In the genomic region with DNA sequence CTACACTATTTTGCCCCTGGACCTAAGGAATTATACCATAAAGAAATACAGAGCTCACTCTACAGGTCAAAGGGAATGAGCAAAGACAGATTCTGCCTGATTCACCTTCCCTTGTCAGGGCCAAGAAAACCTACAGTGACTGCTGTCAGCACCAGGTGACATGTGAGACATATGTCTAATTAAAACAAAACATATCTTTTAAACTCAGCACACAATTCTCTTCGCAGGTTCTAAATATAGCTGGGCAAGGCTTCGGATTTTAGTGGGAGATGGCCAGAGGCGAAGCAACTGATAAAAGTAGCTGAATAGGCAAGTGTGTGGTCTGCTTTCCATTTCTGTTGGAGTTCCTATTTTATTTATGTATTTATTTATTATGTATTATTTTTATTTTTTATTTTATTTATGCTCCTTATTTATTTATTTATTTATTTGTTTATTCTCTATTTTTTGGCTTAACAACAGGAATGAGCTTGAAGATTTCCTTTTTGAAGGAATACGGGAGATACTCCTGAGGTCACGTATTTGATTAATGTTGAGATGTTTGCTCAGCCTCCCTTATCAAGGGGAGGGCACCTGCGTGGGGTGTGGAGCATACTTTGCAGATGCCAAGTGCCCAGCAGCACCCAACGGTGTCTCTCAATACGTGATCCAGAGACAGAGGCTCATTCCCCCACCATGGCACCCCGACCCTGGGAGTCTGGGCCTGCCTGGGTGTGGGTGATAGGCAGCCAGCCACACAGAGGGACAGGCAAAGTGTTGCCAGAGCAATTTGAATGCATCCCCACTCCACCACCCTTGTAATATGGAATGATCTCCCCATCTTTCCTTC, we compare ENCODE assay signal across 17 cellular contexts.
A peak's percentile ranks its signal among the peaks of the same experiment; 100 is the strongest.
DNase-seq lines count a peak whose midpoint lies in the region; ATAC-seq and TF ChIP-seq lines count a peak whose summit lies in the region.
"Had no signal": no experiment of that assay in that cellular context is flagged by ENCODE, and none has a peak within 500 bp of the region (broad histone marks: within the 10 kb centered on the region; RNA-seq: fewer than 3 reads in every experiment).

No MANE protein-coding gene starts in this region.

- no peak for TF ChIP-seq CTCF in heart right ventricle (IDR thresholded peaks at IDR 0.05)
- no peak for TF ChIP-seq CTCF in neural cell (IDR thresholded peaks at IDR 0.05; ENCODE audit: poor library complexity, severe bottlenecking)

- H3K4me1 ChIP-seq in heart right ventricle: peaks cover 0 to 70% (median 28%) of the 10 kb centered on the region in 9 donors
- H3K4me1 ChIP-seq: A549 had no signal

- H3K36me3 ChIP-seq in heart right ventricle (no peaks in the 10 kb centered on the region), neural cell (ENCODE audit: insufficient read depth, low read length) (no peaks in the 10 kb centered on the region)

- H3K27me3 ChIP-seq in heart right ventricle: no peaks in the 10 kb centered on the region
- no peaks in the 10 kb centered on the region for H3K27me3 ChIP-seq in neural cell (ENCODE audit: insufficient read depth, low read depth, low read length)

- no peaks in the 10 kb centered on the region for H3F3A ChIP-seq in neural cell (ENCODE audit: insufficient read depth, low read length, poor library complexity, severe bottlenecking)

- DNase-seq in Right ventricle myocardium inferior (ENCODE audit: missing footprints) (no peak), cardiac septum (ENCODE audit: low spot score) (no peak), heart right ventricle (no peak), T-helper 1 cell (no peak), activated T-cell treated with anti-CD3 and anti-CD28 coated beads for 4 hours (no peak), islet precursor cell (no peak)
- DNase-seq: DMS79 treated with DMSO at 0.1 percent for 48 hours, NCI-H1105, NCI-H146, NCI-H2029 treated with DMSO at 0.1 percent for 48 hours, NCI-H226, NCI-H510A treated with DMSO at 0.1 percent for 48 hours, NCI-H748 treated with DMSO at 0.1 percent for 48 hours had no signal

- ATAC-seq in Right ventricle myocardium inferior: peak; percentile 58
- ATAC-seq in heart right ventricle: peak in 6 of 8 donors; percentile 15 to 70 (median 38)
- ATAC-seq: A549, Panc1 had no signal

- TF ChIP-seq EP300 in neural cell (conservative IDR thresholded peaks at IDR 0.05; ENCODE audit: poor library complexity, severe bottlenecking): peak; percentile 33

- H3K9ac ChIP-seq in neural cell (ENCODE audit: low read length): no peak overlapping the region
- H3K9ac ChIP-seq: KMS-11 had no signal

- no peaks in the 10 kb centered on the region for H3K9me2 ChIP-seq in neural cell (ENCODE audit: insufficient read depth, low read length)

- WGBS in heart right ventricle, 2 donors: 59 to 68% methylated on average over 9 of the region's 9 CpGs

- H3K4me2 ChIP-seq in neural cell (ENCODE audit: low read length): no peak overlapping the region
- H3K4me2 ChIP-seq: A549, KMS-11 had no signal

- no peak overlapping the region for H3K27ac ChIP-seq in heart right ventricle
- H3K27ac ChIP-seq in neural cell (ENCODE audit: low read length): no peak overlapping the region
- H3K27ac ChIP-seq: A549, KMS-11 had no signal

- no peaks in the 10 kb centered on the region for H4K20me1 ChIP-seq in neural cell (ENCODE audit: insufficient read depth)

- no peaks in the 10 kb centered on the region for H3K79me2 ChIP-seq in neural cell (replicated peaks; ENCODE audit: insufficient read depth, low read length)

- intact Hi-C loops in Right ventricle myocardium inferior (cut with DNase I) (no loop called here), cardiac septum (cut with DNase I) (no loop called here), heart right ventricle (cut with DNase I) (loop anchor here in 2 of 10 donors (10.0 kb wide), 2 partner anchors 114 to 134 kb away; no protein-coding TSS in a partner anchor)

- no peak for TF ChIP-seq RAD21 in neural cell (conservative IDR thresholded peaks at IDR 0.05)

- no peak overlapping the region for H2AFZ ChIP-seq in neural cell (ENCODE audit: low read depth, low read length)

- H3K9me3 ChIP-seq in heart right ventricle (peaks cover 0 to 3% (median 0%) of the 10 kb centered on the region in 11 donors), neural cell (ENCODE audit: low read length) (no peaks in the 10 kb centered on the region)
- H3K9me3 ChIP-seq: A549 had no signal

- no peak overlapping the region for H3K4me3 ChIP-seq in heart right ventricle
- H3K4me3 ChIP-seq in neural cell (ENCODE audit: low read length): no peak overlapping the region
- H3K4me3 ChIP-seq: A549 had no signal

TF ChIP-seq in neural cell, 6 proteins besides CTCF, POLR2A, EP300 and RAD21:
- TF ChIP-seq, protein P1, sequence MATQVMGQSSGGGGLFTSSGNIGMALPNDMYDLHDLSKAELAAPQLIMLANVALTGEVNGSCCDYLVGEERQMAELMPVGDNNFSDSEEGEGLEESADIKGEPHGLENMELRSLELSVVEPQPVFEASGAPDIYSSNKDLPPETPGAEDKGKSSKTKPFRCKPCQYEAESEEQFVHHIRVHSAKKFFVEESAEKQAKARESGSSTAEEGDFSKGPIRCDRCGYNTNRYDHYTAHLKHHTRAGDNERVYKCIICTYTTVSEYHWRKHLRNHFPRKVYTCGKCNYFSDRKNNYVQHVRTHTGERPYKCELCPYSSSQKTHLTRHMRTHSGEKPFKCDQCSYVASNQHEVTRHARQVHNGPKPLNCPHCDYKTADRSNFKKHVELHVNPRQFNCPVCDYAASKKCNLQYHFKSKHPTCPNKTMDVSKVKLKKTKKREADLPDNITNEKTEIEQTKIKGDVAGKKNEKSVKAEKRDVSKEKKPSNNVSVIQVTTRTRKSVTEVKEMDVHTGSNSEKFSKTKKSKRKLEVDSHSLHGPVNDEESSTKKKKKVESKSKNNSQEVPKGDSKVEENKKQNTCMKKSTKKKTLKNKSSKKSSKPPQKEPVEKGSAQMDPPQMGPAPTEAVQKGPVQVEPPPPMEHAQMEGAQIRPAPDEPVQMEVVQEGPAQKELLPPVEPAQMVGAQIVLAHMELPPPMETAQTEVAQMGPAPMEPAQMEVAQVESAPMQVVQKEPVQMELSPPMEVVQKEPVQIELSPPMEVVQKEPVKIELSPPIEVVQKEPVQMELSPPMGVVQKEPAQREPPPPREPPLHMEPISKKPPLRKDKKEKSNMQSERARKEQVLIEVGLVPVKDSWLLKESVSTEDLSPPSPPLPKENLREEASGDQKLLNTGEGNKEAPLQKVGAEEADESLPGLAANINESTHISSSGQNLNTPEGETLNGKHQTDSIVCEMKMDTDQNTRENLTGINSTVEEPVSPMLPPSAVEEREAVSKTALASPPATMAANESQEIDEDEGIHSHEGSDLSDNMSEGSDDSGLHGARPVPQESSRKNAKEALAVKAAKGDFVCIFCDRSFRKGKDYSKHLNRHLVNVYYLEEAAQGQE (IDR thresholded peaks at IDR 0.05; ENCODE audit: borderline replicate concordance): no peak
- peak; percentile 21 for TF ChIP-seq POLR2AphosphoS5 (IDR thresholded peaks at IDR 0.05)
TF ChIP-seq in neural cell: peak in this region for 1.
